25 cellular contexts compared by ENCODE assay signal in genomic region chr1:167515461-167515860, GRCh38. TPM values are rescaled to one million over a fixed set of nuclear protein-coding genes. Genes with fewer than 3 reads are reported as not detected.
DNase-seq lines count a peak whose midpoint lies in the region; ATAC-seq and TF ChIP-seq lines count a peak whose summit lies in the region.
"Had no signal": no experiment of that assay in that cellular context is flagged by ENCODE, and none has a peak within 500 bp of the region (broad histone marks: within the 10 kb centered on the region; RNA-seq: fewer than 3 reads in every experiment).

No MANE protein-coding gene starts in this region.

- H3K4me1 Mint-ChIP-seq in activated CD4-positive, alpha-beta T cell treated with anti-CD3 and anti-CD28 coated beads, Interleukin-2, amount 10 ng/mL, durations not matched to agents 24 days and 14 days: peaks cover 55% of the 10 kb centered on the region
- H3K4me1 Mint-ChIP-seq in activated T-helper 17 cell treated with anti-CD3 and anti-CD28 coated beads, Interleukin-2, amount 50 U/mL, for 72 hours: peaks cover 19% of the 10 kb centered on the region
- H3K4me1 Mint-ChIP-seq in natural killer cell: peaks cover 64 to 73% of the 10 kb centered on the region in 2 donors

- H3K4me3 ChIP-seq in DND-41 (ENCODE audit: low read depth in 1 of 2, low read length in 2 of 2) (peak overlapping the region; percentile 79 to 83; a peak in 3 of 4 replicates), breast epithelium (no peak overlapping the region)
- H3K4me3 ChIP-seq: left lung, right lobe of liver, SK-N-MC had no signal

- H3K27ac ChIP-seq in DND-41 (ENCODE audit: low read length) (peak overlapping the region; percentile 95), breast epithelium (no peak overlapping the region)
- H3K27ac ChIP-seq: left lung, right lobe of liver, SK-N-MC had no signal

- no peak for DNase-seq in activated CD4-positive, alpha-beta T cell treated with anti-CD3 and anti-CD28 coated beads, Interleukin-2, amount 10 ng/mL, durations not matched to agents 24 days and 14 days
- DNase-seq in activated CD4-positive, alpha-beta T cell treated with anti-CD3 and anti-CD28 coated beads for 4 hours: no peak
- DNase-seq in DND-41: no peak
- DNase-seq in natural killer cell: no peak
- DNase-seq in DMS153 (lab: John Stamatoyannopoulos, UW): no peak
- DNase-seq in breast epithelium (ENCODE audit: low spot score in 2 of 2): no peak
- DNase-seq in HCEC 1CT: no peak
- DNase-seq: 8988T; AML-193; COR-L47; erythroblast; foreskin fibroblast; HFFc6; Kasumi-1; left lung; midbrain; NCI-H187; NCI-H526 treated with DMSO at 0.1 percent for 48 hours; right lobe of liver; stimulated activated CD4-positive, alpha-beta T cell treated with anti-CD3 and anti-CD28 coated beads, Interleukin-15, amount 100 ng/mL, for 24 hours had no signal

- peaks cover 67% of the 10 kb centered on the region for H3K36me3 Mint-ChIP-seq in activated CD4-positive, alpha-beta T cell treated with anti-CD3 and anti-CD28 coated beads, Interleukin-2, amount 10 ng/mL, durations not matched to agents 24 days and 14 days (ENCODE audit: low read depth)
- H3K36me3 Mint-ChIP-seq in activated T-helper 17 cell treated with anti-CD3 and anti-CD28 coated beads, Interleukin-2, amount 50 U/mL, for 72 hours (ENCODE audit: low read depth): peaks cover 85% of the 10 kb centered on the region
- H3K36me3 Mint-ChIP-seq in natural killer cell: peaks cover 35% of the 10 kb centered on the region

- H2AFZ ChIP-seq in DND-41 (ENCODE audit: low read depth, low read length): no peak overlapping the region

- peaks cover 82% of the 10 kb centered on the region for H3K79me2 ChIP-seq in DND-41 (ENCODE audit: insufficient read depth, low read length)

- TF ChIP-seq CTCF in DND-41 (IDR thresholded peaks at IDR 0.05; ENCODE audit: borderline replicate concordance, extremely low read depth, low read length, poor library complexity, severe bottlenecking): no peak
- no peak for TF ChIP-seq CTCF in natural killer cell (IDR thresholded peaks at IDR 0.05)
- no peak for TF ChIP-seq CTCF in breast epithelium (IDR thresholded peaks at IDR 0.05)

- H3K4me3 Mint-ChIP-seq in activated CD4-positive, alpha-beta T cell treated with anti-CD3 and anti-CD28 coated beads, Interleukin-2, amount 10 ng/mL, durations not matched to agents 24 days and 14 days: peak overlapping the region; percentile 99
- H3K4me3 Mint-ChIP-seq in activated T-helper 17 cell treated with anti-CD3 and anti-CD28 coated beads, Interleukin-2, amount 50 U/mL, for 72 hours: peak overlapping the region; percentile 100
- peak overlapping the region; percentile 95 for H3K4me3 Mint-ChIP-seq in natural killer cell
- H3K4me3 Mint-ChIP-seq: HFFc6, neural crest cell had no signal

- TF ChIP-seq POLR2A in breast epithelium (IDR thresholded peaks at IDR 0.05): no peak

- H3K9me3 Mint-ChIP-seq in activated CD4-positive, alpha-beta T cell treated with anti-CD3 and anti-CD28 coated beads, Interleukin-2, amount 10 ng/mL, durations not matched to agents 24 days and 14 days: no peaks in the 10 kb centered on the region
- H3K9me3 Mint-ChIP-seq in activated T-helper 17 cell treated with anti-CD3 and anti-CD28 coated beads, Interleukin-2, amount 50 U/mL, for 72 hours: no peaks in the 10 kb centered on the region
- H3K9me3 Mint-ChIP-seq in natural killer cell: no peaks in the 10 kb centered on the region
- H3K9me3 Mint-ChIP-seq: HFFc6, neural crest cell had no signal

- peaks cover 29% of the 10 kb centered on the region for H4K20me1 ChIP-seq in DND-41 (ENCODE audit: insufficient read depth, low read length)

- peaks cover 84% of the 10 kb centered on the region for H3K4me1 ChIP-seq in DND-41 (ENCODE audit: insufficient read depth, low read length)
- H3K4me1 ChIP-seq in breast epithelium: no peaks in the 10 kb centered on the region
- H3K4me1 ChIP-seq: left lung, right lobe of liver had no signal

- H3K27ac Mint-ChIP-seq in activated CD4-positive, alpha-beta T cell treated with anti-CD3 and anti-CD28 coated beads, Interleukin-2, amount 10 ng/mL, durations not matched to agents 24 days and 14 days: peak overlapping the region; percentile 100
- H3K27ac Mint-ChIP-seq in activated T-helper 17 cell treated with anti-CD3 and anti-CD28 coated beads, Interleukin-2, amount 50 U/mL, for 72 hours: peak overlapping the region; percentile 100
- H3K27ac Mint-ChIP-seq in natural killer cell: peak overlapping the region; percentile 91 to 100
- H3K27ac Mint-ChIP-seq: HFFc6 had no signal

- H3K27me3 Mint-ChIP-seq in activated CD4-positive, alpha-beta T cell treated with anti-CD3 and anti-CD28 coated beads, Interleukin-2, amount 10 ng/mL, durations not matched to agents 24 days and 14 days: no peaks in the 10 kb centered on the region
- no peaks in the 10 kb centered on the region for H3K27me3 Mint-ChIP-seq in activated T-helper 17 cell treated with anti-CD3 and anti-CD28 coated beads, Interleukin-2, amount 50 U/mL, for 72 hours
- no peaks in the 10 kb centered on the region for H3K27me3 Mint-ChIP-seq in natural killer cell (ENCODE audit: low read depth in 2 of 2)

- H3K9me3 ChIP-seq in DND-41 (ENCODE audit: insufficient read depth, low read length, severe bottlenecking) (no peaks in the 10 kb centered on the region), breast epithelium (no peaks in the 10 kb centered on the region)
- H3K9me3 ChIP-seq: left lung, right lobe of liver had no signal

- ATAC-seq in DND-41 (ENCODE audit: insufficient read depth, low read depth) (no peak), natural killer cell (no peak)
- ATAC-seq in activated T-helper 17 cell treated with anti-CD3 and anti-CD28 coated beads, Interleukin-2, amount 50 U/mL, for 72 hours (replicated peaks): peak; percentile 13
- ATAC-seq: left lung, right lobe of liver had no signal

- H3K27me3 ChIP-seq in DND-41 (ENCODE audit: insufficient read depth, low read length, poor library complexity) (no peaks in the 10 kb centered on the region), breast epithelium (no peaks in the 10 kb centered on the region)
- H3K27me3 ChIP-seq: left lung, right lobe of liver had no signal

- H3K36me3 ChIP-seq in DND-41 (ENCODE audit: insufficient read depth, low read length) (peaks cover 45% of the 10 kb centered on the region), breast epithelium (no peaks in the 10 kb centered on the region)
- H3K36me3 ChIP-seq: left lung, right lobe of liver had no signal

- H3K9ac ChIP-seq in DND-41 (ENCODE audit: low read depth, low read length): peak overlapping the region; percentile 77

- peak overlapping the region; percentile 84 for H3K4me2 ChIP-seq in DND-41 (ENCODE audit: insufficient read depth, low read length)

- intact Hi-C loops in activated CD4-positive, alpha-beta T cell treated with anti-CD3 and anti-CD28 coated beads, Interleukin-2, amount 10 ng/mL, durations not matched to agents 24 days and 14 days (cut with micrococcal nuclease): loop anchor here (1.0 to 5.0 kb wide), 2 partner anchors 15 to 422 kb away; partner anchors contain the start of genes DCAF6 and MPC2
- intact Hi-C loops in natural killer cell (cut with micrococcal nuclease) (loop anchor here (2.0 to 5.0 kb wide), 2 partner anchors 23 to 293 kb away; partner anchors contain the start of gene POU2F1), breast epithelium (cut with DNase I; ENCODE audit: low total_unique reads) (no loop called here)

RNA-seq across cellular contexts. Expression of gene CD247, which starts 2.9 kb away (rescaled TPM):
- 183 and 186 TPM in 2 replicates for total RNA-seq in activated CD4-positive, alpha-beta T cell treated with anti-CD3 and anti-CD28 coated beads, Interleukin-2, amount 10 ng/mL, durations not matched to agents 24 days and 14 days
- total RNA-seq in activated T-helper 17 cell treated with anti-CD3 and anti-CD28 coated beads, Interleukin-2, amount 50 U/mL, for 72 hours: 100 to 1,000 TPM; 168 to 217 TPM
- total RNA-seq in natural killer cell (1,000 to 10,000 TPM; 1,027 to 1,374 (median 1,309) TPM), breast epithelium (1 to 10 TPM in 2 of 3 donors, under 1 TPM in 1; 0.80 to 2.0 (median 2.0) TPM)
- total RNA-seq: chondrocyte, HFFc6, RPMI7951 had no signal

RNA-seq across cellular contexts. Expression of gene CREG1, which starts 38.1 kb away (rescaled TPM):
- total RNA-seq in activated CD4-positive, alpha-beta T cell treated with anti-CD3 and anti-CD28 coated beads, Interleukin-2, amount 10 ng/mL, durations not matched to agents 24 days and 14 days: 12.3 and 13.6 TPM in 2 replicates
- 10 to 100 TPM; 10.8 to 13.2 TPM for total RNA-seq in activated T-helper 17 cell treated with anti-CD3 and anti-CD28 coated beads, Interleukin-2, amount 50 U/mL, for 72 hours
- total RNA-seq in natural killer cell: 10 to 100 TPM in 1 of 3 donors, 1 to 10 TPM in 2; 6.7 to 15.8 (median 8.9) TPM
- total RNA-seq in breast epithelium: 100 to 1,000 TPM; 156 to 444 (median 190) TPM

Comparison
In these comparisons a context has a peak if more than half of its experiments do, and no peak if none do; other contexts are left out.
1. H3K4me3 ChIP-seq: peak in DND-41 (2 of 2); none in breast epithelium (0 of 3).
2. RNA of gene CD247, which starts 2.9 kb away (total RNA-seq): 1,027 to 1,374 TPM in natural killer cell, 168 to 217 TPM in activated T-helper 17 cell treated with anti-CD3 and anti-CD28 coated beads, Interleukin-2, amount 50 U/mL, for 72 hours and 183 to 186 TPM in activated CD4-positive, alpha-beta T cell treated with anti-CD3 and anti-CD28 coated beads, Interleukin-2, amount 10 ng/mL, durations not matched to agents 24 days and 14 days; 0.80 to 2.0 TPM in breast epithelium; every median in the first group is over 10 times any median in the second.
3. RNA of gene CREG1, which starts 38.1 kb away (total RNA-seq): 156 to 444 TPM in breast epithelium; 10.8 to 13.2 TPM in activated T-helper 17 cell treated with anti-CD3 and anti-CD28 coated beads, Interleukin-2, amount 50 U/mL, for 72 hours, 12.3 to 13.6 TPM in activated CD4-positive, alpha-beta T cell treated with anti-CD3 and anti-CD28 coated beads, Interleukin-2, amount 10 ng/mL, durations not matched to agents 24 days and 14 days and 6.7 to 15.8 TPM in natural killer cell; every median in the first group is over 4 times any median in the second.
4. Peak in every context shown above with its lines, with median percentiles within 50 percentile points of each other: H3K27ac Mint-ChIP-seq and H3K4me3 Mint-ChIP-seq.